8 cellular contexts compared by ENCODE assay signal in the genomic region with DNA sequence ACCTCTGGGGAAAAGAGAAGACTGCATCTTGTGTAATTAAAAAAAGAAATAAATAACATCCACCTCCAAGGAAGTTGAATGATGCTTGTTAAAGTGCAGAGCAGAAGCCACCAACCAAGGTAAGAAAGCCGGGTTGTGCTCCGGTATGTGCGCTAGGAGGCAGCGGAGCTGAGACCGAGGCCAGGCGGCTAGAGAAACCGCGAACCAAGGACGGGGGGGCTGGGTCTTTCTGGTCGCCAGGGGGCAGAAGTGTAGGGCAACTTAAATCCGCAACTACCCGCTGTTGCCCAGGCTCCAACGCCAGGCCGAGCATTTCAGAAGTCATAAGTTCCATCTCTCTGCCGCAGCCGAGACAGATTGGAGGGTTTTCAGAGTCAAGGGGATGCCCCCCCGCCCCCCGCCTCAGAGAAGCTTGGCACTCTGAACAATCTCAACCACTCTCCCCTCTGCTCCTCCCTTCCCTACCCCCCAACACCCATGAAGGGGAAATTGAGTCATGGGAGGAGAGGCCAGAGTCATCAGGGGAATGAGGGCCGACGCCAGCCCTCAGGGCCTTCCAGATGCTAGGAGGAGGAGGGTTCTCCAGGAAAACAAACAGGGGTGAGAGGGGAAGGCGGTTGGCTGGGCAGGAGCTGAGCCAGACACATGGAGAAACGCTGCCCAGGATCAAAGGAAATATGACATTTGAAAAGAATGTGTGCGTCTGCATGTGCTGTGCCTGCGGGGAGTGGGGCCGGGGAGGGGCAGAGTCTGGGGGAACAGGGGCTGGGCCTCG. TPM values are rescaled to one million over a fixed set of nuclear protein-coding genes. Genes with fewer than 3 reads are reported as not detected.
DNase-seq lines count a peak whose midpoint lies in the region; ATAC-seq and TF ChIP-seq lines count a peak whose summit lies in the region.

No MANE protein-coding gene starts in this region.

- H3K36me3 Mint-ChIP-seq in neural progenitor cell = no peaks in the 10 kb centered on the region

- no peaks in the 10 kb centered on the region for H3K27me3 ChIP-seq in A673 (replicated peaks; ENCODE audit: insufficient read depth, low read depth, low read length, poor library complexity)
- H3K27me3 ChIP-seq in foreskin keratinocyte = peaks cover 2% of the 10 kb centered on the region
- peaks cover 31% of the 10 kb centered on the region for H3K27me3 ChIP-seq in neural progenitor cell

- peak; percentile 44 for ATAC-seq in GM18868 (IDR thresholded peaks at IDR 0.05; ENCODE audit: unreplicated experiment)
- peak; percentile 63 for ATAC-seq in foreskin keratinocyte

- peak overlapping the region; percentile 91 for H3K27ac ChIP-seq in A673 (ENCODE audit: low read depth, low read length, poor library complexity, severe bottlenecking)
- H3K27ac ChIP-seq in RWPE1 = peak overlapping the region; percentile 47
- peak overlapping the region; percentile 41 for H3K27ac ChIP-seq in foreskin keratinocyte
- H3K27ac ChIP-seq in neural progenitor cell = no peak overlapping the region
- peak overlapping the region; percentile 46 for H3K27ac ChIP-seq in substantia nigra (ENCODE audit: low read depth, low read length, poor library complexity, severe bottlenecking)

- H3K79me2 ChIP-seq in neural progenitor cell (ENCODE audit: low read depth) = peaks cover 3% of the 10 kb centered on the region

- H3F3A ChIP-seq in neural progenitor cell (ENCODE audit: low read depth) = peaks cover 36% of the 10 kb centered on the region

- DNase-seq in A673 (ENCODE audit: low spot score) (peak; percentile 77), RWPE1 (ENCODE audit: low spot score) (no peak), foreskin keratinocyte (peak; percentile 81 to 90), neural progenitor cell (ENCODE audit: low spot score) (peak; percentile 94), substantia nigra (lab: John Stamatoyannopoulos, UW) (peak in 29 of 49 donors; percentile 12 to 81 (median 42))
- DNase-seq in Jurkat, Clone E6-1 (ENCODE audit: low read depth, low spot score) = peak; percentile 71
- DNase-seq in activated naive CD4-positive, alpha-beta T cell treated with Interleukin-2 at 50 U/mL for 16 hours = peak; percentile 60

- H3K9ac ChIP-seq in neural progenitor cell = no peak overlapping the region

- H3K9me3 ChIP-seq in A673 (ENCODE audit: low read depth, low read length, poor library complexity, severe bottlenecking) (no peaks in the 10 kb centered on the region), neural progenitor cell (ENCODE audit: low read depth) (no peaks in the 10 kb centered on the region)

- peaks cover 13% of the 10 kb centered on the region for H3K4me1 Mint-ChIP-seq in neural progenitor cell

- BruUV-seq in A673 (replicated peaks; lab: Mats Ljungman, UMichigan) = TSS peak; percentile 89

- H3K4me3 Mint-ChIP-seq in neural progenitor cell = peak overlapping the region; percentile 93

- TF ChIP-seq CTCF in A673 (conservative IDR thresholded peaks at IDR 0.05; ENCODE audit: low read depth, low read length) (peak; percentile 65), RWPE1 (conservative IDR thresholded peaks at IDR 0.05; ENCODE audit: low read depth) (peak; percentile 30; the same call in 1 of the 2 replicates), foreskin keratinocyte (conservative IDR thresholded peaks at IDR 0.05) (peak; percentile 99), neural progenitor cell (IDR thresholded peaks at IDR 0.05) (peak; percentile 89)

- no peaks in the 10 kb centered on the region for H4K20me1 ChIP-seq in neural progenitor cell (ENCODE audit: low read depth)

- H3K27me3 Mint-ChIP-seq in neural progenitor cell (ENCODE audit: insufficient read depth, low read depth) = peaks cover 8% of the 10 kb centered on the region

- POLR2A ChIA-PET in A673 (lab: Charles Lee; ENCODE audit: low non-redundant PET) = interaction anchor here (0.7 kb wide), 1 partner anchor 74 kb away, joined by 16 read pairs; no protein-coding TSS in a partner anchor
- POLR2A ChIA-PET in RWPE1 (lab: Yijun Ruan, JAX; ENCODE audit: low non-redundant PET) = interaction anchor here (0.6 kb wide), 1 partner anchor 271 kb away, joined by 4 read pairs; no protein-coding TSS in a partner anchor

- H3K9me3 Mint-ChIP-seq in neural progenitor cell = no peaks in the 10 kb centered on the region

- CTCF ChIA-PET in A673 (lab: Charles Lee) (interaction anchor here (0.7 to 2.1 kb wide), 3 partner anchors 64 to 71 kb away, joined by 3 to 14 read pairs (median 4); a partner anchor contains a TSS), RWPE1 (lab: Yijun Ruan, JAX) (interaction anchor here (0.7 to 2.0 kb wide), 3 partner anchors 32 to 66 kb away, joined by 5 to 11 read pairs (median 9); no protein-coding TSS in a partner anchor)

- peak overlapping the region; percentile 57 for H3K27ac Mint-ChIP-seq in neural progenitor cell

- H3K4me2 ChIP-seq in neural progenitor cell = peak overlapping the region; percentile 85

- H3K36me3 ChIP-seq in A673 (ENCODE audit: insufficient read depth, low read length, poor library complexity, severe bottlenecking) (no peaks in the 10 kb centered on the region), neural progenitor cell (no peaks in the 10 kb centered on the region)

- intact Hi-C loops in A673 (cut with micrococcal nuclease; ENCODE audit: unreplicated experiment) = loop anchor here (2.0 to 5.0 kb wide), 2 partner anchors 47 to 65 kb away; no protein-coding TSS in a partner anchor

- peak overlapping the region; percentile 95 for H3K4me3 ChIP-seq in A673 (ENCODE audit: low read depth, low read length, poor library complexity, severe bottlenecking)
- H3K4me3 ChIP-seq in Jurkat, Clone E6-1 (ENCODE audit: low read length) = peak overlapping the region; percentile 59
- H3K4me3 ChIP-seq in neural progenitor cell = peak overlapping the region; percentile 74

- peaks cover 12% of the 10 kb centered on the region for H3K4me1 ChIP-seq in A673 (ENCODE audit: insufficient read depth, low read length, poor library complexity, severe bottlenecking)
- H3K4me1 ChIP-seq in foreskin keratinocyte = peaks cover 15% of the 10 kb centered on the region
- H3K4me1 ChIP-seq in neural progenitor cell = peaks cover 13% of the 10 kb centered on the region

- peak overlapping the region; percentile 37 for H2AFZ ChIP-seq in neural progenitor cell (replicated peaks)

RNA-seq across cellular contexts. Expression of a gene that starts 2.2 kb away (rescaled TPM):
- 38.1 and 69.0 TPM in 2 replicates for total RNA-seq in A673 (2021)
- polyA plus RNA-seq in Jurkat, Clone E6-1 (2012; ENCODE audit: insufficient read depth, insufficient read length) = 8.9 TPM
- 11.1 and 19.8 TPM in 2 replicates for total RNA-seq in foreskin keratinocyte
- 13.1 and 21.1 TPM in 2 replicates for polyA plus RNA-seq in foreskin keratinocyte
- total RNA-seq in neural progenitor cell (ENCODE audit: low replicate concordance) = 38.2 and 95.3 TPM in 2 replicates

RNA-seq across cellular contexts. Expression of a gene that starts 26.0 kb away (rescaled TPM):
- total RNA-seq in A673 (2021) (not detected in 2 replicates), foreskin keratinocyte (7.9 and 11.7 TPM in 2 replicates), neural progenitor cell (ENCODE audit: low replicate concordance) (not detected in 2 replicates)
- 7.0 TPM for polyA plus RNA-seq in Jurkat, Clone E6-1 (2012; ENCODE audit: insufficient read depth, insufficient read length)
- polyA plus RNA-seq in foreskin keratinocyte = 7.8 and 9.4 TPM in 2 replicates

RNA-seq across cellular contexts. Expression of a gene that starts 30.9 kb away (rescaled TPM):
- total RNA-seq in A673 (2021) (0.84 and 1.5 TPM in 2 replicates), foreskin keratinocyte (0.49 and 1.1 TPM in 2 replicates), neural progenitor cell (ENCODE audit: low replicate concordance) (not detected in 2 replicates)
- not detected for polyA plus RNA-seq in Jurkat, Clone E6-1 (2012; ENCODE audit: insufficient read depth, insufficient read length)
- polyA plus RNA-seq in foreskin keratinocyte = 0.25 and 0.57 TPM in 2 replicates

RNA-seq across cellular contexts. Expression of a gene that starts 33.0 kb away (rescaled TPM):
- total RNA-seq in A673 (2021) (8.6 and 17.3 TPM in 2 replicates), foreskin keratinocyte (11.1 and 16.3 TPM in 2 replicates), neural progenitor cell (ENCODE audit: low replicate concordance) (15.5 and 34.3 TPM in 2 replicates)
- 1.4 TPM for polyA plus RNA-seq in Jurkat, Clone E6-1 (2012; ENCODE audit: insufficient read depth, insufficient read length)
- polyA plus RNA-seq in foreskin keratinocyte = 4.7 and 6.0 TPM in 2 replicates

RNA-seq across cellular contexts. Expression of a gene that starts 54.5 kb away (rescaled TPM):
- 6.6 and 8.9 TPM in 2 replicates for total RNA-seq in A673 (2021)
- polyA plus RNA-seq in Jurkat, Clone E6-1 (2012; ENCODE audit: insufficient read depth, insufficient read length) = 10.9 TPM
- 7.2 and 8.5 TPM in 2 replicates for total RNA-seq in foreskin keratinocyte
- polyA plus RNA-seq in foreskin keratinocyte = 8.1 and 8.9 TPM in 2 replicates
- 1.9 and 4.6 TPM in 2 replicates for total RNA-seq in neural progenitor cell (ENCODE audit: low replicate concordance)

Comparison
In these comparisons a context has a peak if more than half of its experiments do, and no peak if none do; other contexts are left out.
1. CTCF ChIP-seq: peak in every context shown above with its lines; median percentile 99 in foreskin keratinocyte; 89 in neural progenitor cell; 65 in A673; 30 in RWPE1.